Comparison of ENCODE assay signal across 9 cellular contexts in genomic region chr5:176360894-176361436, GRCh38. TPM values are rescaled to one million over a fixed set of nuclear protein-coding genes. Genes with fewer than 3 reads are reported as not detected.
DNase-seq lines count a peak whose midpoint lies in the region; ATAC-seq, FAIRE-seq and TF ChIP-seq lines count a peak whose summit lies in the region.
"Had no signal": no experiment of that assay in that cellular context is flagged by ENCODE, and none has a peak within 500 bp of the region (broad histone marks: within the 10 kb centered on the region; RNA-seq: fewer than 3 reads in every experiment).

No MANE protein-coding gene starts in this region.

- H3K27ac ChIP-seq in dorsolateral prefrontal cortex (peak overlapping the region in 58 of 59 donors; percentile 10 to 93 (median 82)), mesodermal cell (ENCODE audit: low read depth, low read length, severe bottlenecking) (peak overlapping the region; percentile 66)

- H3K27me3 ChIP-seq in dorsolateral prefrontal cortex, result no peaks in the 10 kb centered on the region

- H3K36me3 ChIP-seq in mesodermal cell (ENCODE audit: control insufficient read depth, insufficient read depth, low read length), result peaks cover 34% of the 10 kb centered on the region

- POLR2A ChIA-PET in activated CD4-positive, alpha-beta T cell treated with anti-CD3 and anti-CD28 coated beads for 36 hours (lab: Charles Lee), result interaction anchor here (1.1 to 1.9 kb wide), 2 partner anchors 9 to 28 kb away, joined by 4 read pairs; no protein-coding TSS in a partner anchor

- no peak for TF ChIP-seq CTCF in dorsolateral prefrontal cortex (IDR thresholded peaks at IDR 0.05 in 54 of 56, conservative IDR thresholded peaks at IDR 0.05 in 2 of 56; ENCODE audit: low read depth in 1 of 56, partially characterized antibody in 56 of 56)

- H3K4me1 ChIP-seq in mesodermal cell (ENCODE audit: control insufficient read depth, insufficient read depth, low read length, poor library complexity, severe bottlenecking), result peaks cover 5% of the 10 kb centered on the region

- no peaks in the 10 kb centered on the region for H3K9me3 ChIP-seq in mesodermal cell (ENCODE audit: control insufficient read depth, low read length)

- H3K4me3 Mint-ChIP-seq in activated CD4-positive, alpha-beta T cell treated with anti-CD3 and anti-CD28 coated beads for 36 hours, result peak overlapping the region; percentile 95

- no peaks in the 10 kb centered on the region for H3K27me3 Mint-ChIP-seq in activated CD4-positive, alpha-beta T cell treated with anti-CD3 and anti-CD28 coated beads for 36 hours

- H3K4me3 ChIP-seq in dorsolateral prefrontal cortex, result peak overlapping the region; percentile 73 to 100 (median 95)
- H3K4me3 ChIP-seq in mesodermal cell (ENCODE audit: extremely low read depth, insufficient read depth, low read length, poor library complexity, severe bottlenecking), result peak overlapping the region; percentile 97

- peaks cover 28% of the 10 kb centered on the region for H3K4me1 Mint-ChIP-seq in activated CD4-positive, alpha-beta T cell treated with anti-CD3 and anti-CD28 coated beads for 36 hours

- H3K36me3 Mint-ChIP-seq in activated CD4-positive, alpha-beta T cell treated with anti-CD3 and anti-CD28 coated beads for 36 hours (ENCODE audit: low read depth), result peaks cover 26% of the 10 kb centered on the region

- peak overlapping the region; percentile 94 for H3K27ac Mint-ChIP-seq in activated CD4-positive, alpha-beta T cell treated with anti-CD3 and anti-CD28 coated beads for 36 hours

- intact Hi-C loops in activated CD4-positive, alpha-beta T cell treated with anti-CD3 and anti-CD28 coated beads for 36 hours (cut with DNase I, micrococcal nuclease), result loop anchor here (1.0 to 10.0 kb wide), 7 partner anchors 28 to 994 kb away; partner anchors contain the start of genes FAF2 (in 2 of the 2), RNF44 (in 2 of the 2), SIMC1 (in 2 of the 2) and LMAN2 (in 1 of the 2)
- intact Hi-C loops in dorsolateral prefrontal cortex (cut with DNase I), result loop anchor here (2.0 kb wide), 1 partner anchor 28 kb away; the partner anchor contains the start of genes HIGD2A (in 2 of the 2) and NOP16 (in 2 of the 2)

- CTCF ChIA-PET in activated CD4-positive, alpha-beta T cell treated with anti-CD3 and anti-CD28 coated beads for 36 hours (lab: Charles Lee), result interaction anchor here (1.2 kb wide), 1 partner anchor 12 kb away, joined by 4 read pairs; no protein-coding TSS in a partner anchor

- no peaks in the 10 kb centered on the region for H3K9me3 Mint-ChIP-seq in activated CD4-positive, alpha-beta T cell treated with anti-CD3 and anti-CD28 coated beads for 36 hours (ENCODE audit: low read depth)

- WGBS in mesodermal cell (ENCODE audit: insufficient coverage in 2 of 2), 2 experiments, result 5 to 8% methylated on average over 16 to 22 of the region's 27 CpGs

- FAIRE-seq in RCC 7860 (lab: Jason Lieb, UNC), result no peak
- FAIRE-seq: colon had no signal

- ATAC-seq in activated CD4-positive, alpha-beta T cell treated with anti-CD3 and anti-CD28 coated beads for 36 hours, result peak; percentile 6
- no peak for ATAC-seq in GM18861 (IDR thresholded peaks at IDR 0.05; ENCODE audit: unreplicated experiment)

- peak; percentile 43 for DNase-seq in activated CD4-positive, alpha-beta T cell treated with anti-CD3 and anti-CD28 coated beads for 36 hours
- no peak for DNase-seq in activated CD4-positive, alpha-beta T cell treated with anti-CD3 and anti-CD28 coated beads for 48 hours
- DNase-seq in NCI-H526 treated with DMSO at 0.1 percent for 48 hours (lab: John Stamatoyannopoulos, UW), result peak; percentile 15
- peak in 3 of 10 donors; percentile 14 to 50 (median 15) for DNase-seq in dorsolateral prefrontal cortex
- DNase-seq in RCC 7860 (ENCODE audit: low spot score), result no peak
- no peak for DNase-seq in UCSD-AML1 (lab: John Stamatoyannopoulos, UW; ENCODE audit: unreplicated experiment)

RNA-seq across cellular contexts. Expression of gene KIAA1191, which starts 0.6 kb away (rescaled TPM):
- total RNA-seq in activated CD4-positive, alpha-beta T cell treated with anti-CD3 and anti-CD28 coated beads for 36 hours, result 10 to 100 TPM; 42.2 to 52.6 TPM
- 100 to 1,000 TPM in 118 of 120 experiments, 10 to 100 TPM in 2; 94.9 to 173 (median 136) TPM for total RNA-seq in dorsolateral prefrontal cortex
- 130 TPM for polyA plus RNA-seq in mesodermal cell (2013, experiment 1 of 2)
- 118 TPM for polyA plus RNA-seq in mesodermal cell (2013, experiment 2 of 2)

RNA-seq across cellular contexts. Expression of gene ARL10, which starts 4.3 kb away (rescaled TPM):
- total RNA-seq in activated CD4-positive, alpha-beta T cell treated with anti-CD3 and anti-CD28 coated beads for 36 hours, result 10 to 100 TPM; 12.3 to 15.6 TPM
- 10 to 100 TPM; 18.1 to 46.0 (median 28.5) TPM for total RNA-seq in dorsolateral prefrontal cortex
- polyA plus RNA-seq in mesodermal cell (2013, experiment 1 of 2), result 13.5 TPM
- 12.1 TPM for polyA plus RNA-seq in mesodermal cell (2013, experiment 2 of 2)

RNA-seq across cellular contexts. Expression of gene NOP16, which starts 27.4 kb away (rescaled TPM):
- 10 to 100 TPM; 54.3 to 65.4 TPM for total RNA-seq in activated CD4-positive, alpha-beta T cell treated with anti-CD3 and anti-CD28 coated beads for 36 hours
- total RNA-seq in dorsolateral prefrontal cortex, result 10 to 100 TPM in 104 of 120 experiments, 1 to 10 TPM in 16; 7.6 to 21.5 (median 13.1) TPM
- polyA plus RNA-seq in mesodermal cell (2013, experiment 1 of 2), result 16.4 TPM
- 16.6 TPM for polyA plus RNA-seq in mesodermal cell (2013, experiment 2 of 2)

RNA-seq across cellular contexts. Expression of gene HIGD2A, which starts 27.6 kb away (rescaled TPM):
- total RNA-seq in activated CD4-positive, alpha-beta T cell treated with anti-CD3 and anti-CD28 coated beads for 36 hours, result 100 to 1,000 TPM; 104 to 140 TPM
- 100 to 1,000 TPM in 8 of 120 experiments, 10 to 100 TPM in 112; 58.3 to 114 (median 80.1) TPM for total RNA-seq in dorsolateral prefrontal cortex
- 134 TPM for polyA plus RNA-seq in mesodermal cell (2013, experiment 1 of 2)
- 111 TPM for polyA plus RNA-seq in mesodermal cell (2013, experiment 2 of 2)

RNA-seq across cellular contexts. Expression of gene CLTB, which starts 55.4 kb away (rescaled TPM):
- total RNA-seq in activated CD4-positive, alpha-beta T cell treated with anti-CD3 and anti-CD28 coated beads for 36 hours, result 10 to 100 TPM; 39.3 to 47.8 TPM
- total RNA-seq in dorsolateral prefrontal cortex, result 100 to 1,000 TPM in 115 of 120 experiments, 10 to 100 TPM in 5; 66.4 to 198 (median 136) TPM
- 53.1 TPM for polyA plus RNA-seq in mesodermal cell (2013, experiment 1 of 2)
- polyA plus RNA-seq in mesodermal cell (2013, experiment 2 of 2), result 44.4 TPM

Comparison
In these comparisons a context has a peak if more than half of its experiments do, and no peak if none do; other contexts are left out.
1. DNase-seq: peak in activated CD4-positive, alpha-beta T cell treated with anti-CD3 and anti-CD28 coated beads for 36 hours (single experiment) and NCI-H526 treated with DMSO at 0.1 percent for 48 hours (single experiment); none in activated CD4-positive, alpha-beta T cell treated with anti-CD3 and anti-CD28 coated beads for 48 hours (single experiment), RCC 7860 (single experiment) and UCSD-AML1 (single experiment).